Comparison of ENCODE assay signal across 2 cellular contexts in the genomic region with DNA sequence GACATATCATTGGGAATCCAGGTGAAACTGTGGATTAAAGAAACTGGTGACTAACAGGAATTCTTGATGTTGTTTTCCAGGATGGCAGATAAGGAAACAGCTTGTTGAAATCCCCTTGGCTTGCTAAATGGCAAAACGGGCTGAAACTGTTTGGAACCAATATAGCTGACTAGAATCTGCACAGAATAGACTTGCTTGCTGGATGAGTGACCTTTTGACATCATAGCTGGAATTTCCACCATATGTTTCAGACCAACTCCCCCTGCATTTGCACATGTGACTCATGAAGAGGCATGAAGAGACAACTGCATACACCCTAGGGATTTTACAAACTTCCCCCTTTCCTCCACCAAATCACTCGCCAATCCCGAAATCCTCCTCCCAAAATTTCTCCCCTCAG.
TF ChIP-seq lines count a peak whose summit lies in the region.

No MANE protein-coding gene starts in this region.

TF ChIP-seq in IMR-90, 13 proteins besides CTCF, POLR2A, EP300 and RAD21 (continued from another document):
- TF ChIP-seq, protein P1, sequence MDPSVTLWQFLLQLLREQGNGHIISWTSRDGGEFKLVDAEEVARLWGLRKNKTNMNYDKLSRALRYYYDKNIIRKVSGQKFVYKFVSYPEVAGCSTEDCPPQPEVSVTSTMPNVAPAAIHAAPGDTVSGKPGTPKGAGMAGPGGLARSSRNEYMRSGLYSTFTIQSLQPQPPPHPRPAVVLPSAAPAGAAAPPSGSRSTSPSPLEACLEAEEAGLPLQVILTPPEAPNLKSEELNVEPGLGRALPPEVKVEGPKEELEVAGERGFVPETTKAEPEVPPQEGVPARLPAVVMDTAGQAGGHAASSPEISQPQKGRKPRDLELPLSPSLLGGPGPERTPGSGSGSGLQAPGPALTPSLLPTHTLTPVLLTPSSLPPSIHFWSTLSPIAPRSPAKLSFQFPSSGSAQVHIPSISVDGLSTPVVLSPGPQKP (IDR thresholded peaks at IDR 0.05; ENCODE audit: borderline replicate concordance, low read depth, low read length): no peak
TF ChIP-seq in IMR-90: peak in this region for 0.

TF ChIP-seq in neural cell, 6 proteins besides CTCF, POLR2A, EP300 and RAD21 (continued from another document):
- TF ChIP-seq, protein P2, sequence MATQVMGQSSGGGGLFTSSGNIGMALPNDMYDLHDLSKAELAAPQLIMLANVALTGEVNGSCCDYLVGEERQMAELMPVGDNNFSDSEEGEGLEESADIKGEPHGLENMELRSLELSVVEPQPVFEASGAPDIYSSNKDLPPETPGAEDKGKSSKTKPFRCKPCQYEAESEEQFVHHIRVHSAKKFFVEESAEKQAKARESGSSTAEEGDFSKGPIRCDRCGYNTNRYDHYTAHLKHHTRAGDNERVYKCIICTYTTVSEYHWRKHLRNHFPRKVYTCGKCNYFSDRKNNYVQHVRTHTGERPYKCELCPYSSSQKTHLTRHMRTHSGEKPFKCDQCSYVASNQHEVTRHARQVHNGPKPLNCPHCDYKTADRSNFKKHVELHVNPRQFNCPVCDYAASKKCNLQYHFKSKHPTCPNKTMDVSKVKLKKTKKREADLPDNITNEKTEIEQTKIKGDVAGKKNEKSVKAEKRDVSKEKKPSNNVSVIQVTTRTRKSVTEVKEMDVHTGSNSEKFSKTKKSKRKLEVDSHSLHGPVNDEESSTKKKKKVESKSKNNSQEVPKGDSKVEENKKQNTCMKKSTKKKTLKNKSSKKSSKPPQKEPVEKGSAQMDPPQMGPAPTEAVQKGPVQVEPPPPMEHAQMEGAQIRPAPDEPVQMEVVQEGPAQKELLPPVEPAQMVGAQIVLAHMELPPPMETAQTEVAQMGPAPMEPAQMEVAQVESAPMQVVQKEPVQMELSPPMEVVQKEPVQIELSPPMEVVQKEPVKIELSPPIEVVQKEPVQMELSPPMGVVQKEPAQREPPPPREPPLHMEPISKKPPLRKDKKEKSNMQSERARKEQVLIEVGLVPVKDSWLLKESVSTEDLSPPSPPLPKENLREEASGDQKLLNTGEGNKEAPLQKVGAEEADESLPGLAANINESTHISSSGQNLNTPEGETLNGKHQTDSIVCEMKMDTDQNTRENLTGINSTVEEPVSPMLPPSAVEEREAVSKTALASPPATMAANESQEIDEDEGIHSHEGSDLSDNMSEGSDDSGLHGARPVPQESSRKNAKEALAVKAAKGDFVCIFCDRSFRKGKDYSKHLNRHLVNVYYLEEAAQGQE (IDR thresholded peaks at IDR 0.05; ENCODE audit: borderline replicate concordance): no peak
- TF ChIP-seq EZH2 (IDR thresholded peaks at IDR 0.05; ENCODE audit: borderline replicate concordance, insufficient read depth, low read length, poor library complexity, severe bottlenecking) (no peak), POLR2AphosphoS5 (IDR thresholded peaks at IDR 0.05) (no peak), SMC3 (conservative IDR thresholded peaks at IDR 0.05; ENCODE audit: poor library complexity) (no peak)
TF ChIP-seq in neural cell: peak in this region for 0.
